ENCODE assay signal across 23 cellular contexts in genomic region chr5:110112355-110112754, GRCh38.
"Had no signal": no experiment of that assay in that cellular context is flagged by ENCODE, and none has a peak within 500 bp of the region (broad histone marks: within the 10 kb centered on the region; RNA-seq: fewer than 3 reads in every experiment).

No MANE protein-coding gene starts in this region.

- DNase-seq: cortex of kidney; foreskin fibroblast; heart left ventricle; kidney; left cardiac atrium; left lung; naive thymus-derived CD8-positive, alpha-beta T cell; nephron progenitor cell; nucleus accumbens; right cardiac atrium; sigmoid colon; stimulated activated CD4-positive, alpha-beta T cell treated with anti-CD3 and anti-CD28 coated beads, Interleukin-2, amount 100 ng/mL, for 24 hours; stimulated activated CD4-positive, alpha-beta T cell treated with anti-CD3 and anti-CD28 coated beads, Interleukin-4, amount 100 ng/mL, for 24 hours; stimulated activated naive CD8-positive, alpha-beta T cell treated with anti-CD3 and anti-CD28 coated beads, Interleukin-15, Interleukin-2, amounts not matched to agents 100 U/mL and 50 U/mL, for 24 hours; transverse colon; upper lobe of right lung; uterus had no signal

- H3K4me3 Mint-ChIP-seq: naive thymus-derived CD8-positive, alpha-beta T cell; nephron progenitor cell; stimulated activated memory B cell treated with anti-CD40 and anti-IgM and Interleukin-4, amounts not matched to agents 10 μg/mL and 1 μg/mL and 100 μg/mL, for 72 hours had no signal

- H3K79me2 ChIP-seq: hepatocyte had no signal

- H3K27ac Mint-ChIP-seq: naive thymus-derived CD8-positive, alpha-beta T cell; nephron progenitor cell; stimulated activated memory B cell treated with anti-CD40 and anti-IgM and Interleukin-4, amounts not matched to agents 10 μg/mL and 1 μg/mL and 100 μg/mL, for 72 hours had no signal

- H3K9me3 ChIP-seq: prostate gland, transverse colon, upper lobe of right lung, uterus had no signal

- H3K27me3 Mint-ChIP-seq: naive thymus-derived CD8-positive, alpha-beta T cell; stimulated activated memory B cell treated with anti-CD40 and anti-IgM and Interleukin-4, amounts not matched to agents 10 μg/mL and 1 μg/mL and 100 μg/mL, for 72 hours had no signal

- H3K27ac ChIP-seq: epithelial cell of prostate, gastroesophageal sphincter, heart left ventricle, hepatocyte, left lung, prostate gland, sigmoid colon, transverse colon, upper lobe of right lung, uterus had no signal

- H3K27me3 ChIP-seq: gastroesophageal sphincter, heart left ventricle, hepatocyte, left lung, sigmoid colon, transverse colon, upper lobe of right lung, uterus had no signal

- H3K36me3 ChIP-seq: gastroesophageal sphincter, heart left ventricle, left lung, prostate gland, sigmoid colon, transverse colon, upper lobe of right lung, uterus had no signal

- H3K4me2 ChIP-seq: hepatocyte had no signal

- H3K4me1 Mint-ChIP-seq: nephron progenitor cell; stimulated activated memory B cell treated with anti-CD40 and anti-IgM and Interleukin-4, amounts not matched to agents 10 μg/mL and 1 μg/mL and 100 μg/mL, for 72 hours had no signal

- H3K36me3 Mint-ChIP-seq: stimulated activated memory B cell treated with anti-CD40 and anti-IgM and Interleukin-4, amounts not matched to agents 10 μg/mL and 1 μg/mL and 100 μg/mL, for 72 hours had no signal

- H3K4me1 ChIP-seq: gastroesophageal sphincter, heart left ventricle, left lung, prostate gland, sigmoid colon, transverse colon, upper lobe of right lung, uterus had no signal

- H3K4me3 ChIP-seq: gastroesophageal sphincter, heart left ventricle, hepatocyte, left lung, prostate gland, sigmoid colon, transverse colon, upper lobe of right lung, uterus had no signal

- ATAC-seq: esophagus mucosa; gastroesophageal sphincter; heart left ventricle; left cardiac atrium; left lung; naive thymus-derived CD8-positive, alpha-beta T cell; right cardiac atrium; stimulated activated memory B cell treated with anti-CD40 and anti-IgM and Interleukin-4, amounts not matched to agents 10 μg/mL and 1 μg/mL and 100 μg/mL, for 72 hours; stimulated activated naive CD8-positive, alpha-beta T cell treated with anti-CD3 and anti-CD28 coated beads, Interleukin-15, Interleukin-2, amounts not matched to agents 100 U/mL and 50 U/mL, for 24 hours; upper lobe of right lung had no signal

- H2AFZ ChIP-seq: hepatocyte had no signal
